Comparison of ENCODE assay signal across 10 cellular contexts in genomic region chr14:105857223-105857815, GRCh38.
DNase-seq lines count a peak whose midpoint lies in the region; ATAC-seq, FAIRE-seq and TF ChIP-seq lines count a peak whose summit lies in the region.
"Had no signal": no experiment of that assay in that cellular context is flagged by ENCODE, and none has a peak within 500 bp of the region (broad histone marks: within the 10 kb centered on the region; RNA-seq: fewer than 3 reads in every experiment).

No MANE protein-coding gene starts in this region.

- H3K9me3 ChIP-seq in OCI-LY7 (ENCODE audit: low read length) (no peaks in the 10 kb centered on the region), small intestine (ENCODE audit: control insufficient read depth, low read depth) (no peaks in the 10 kb centered on the region), smooth muscle cell (replicated peaks; ENCODE audit: low read depth) (no peaks in the 10 kb centered on the region)
- no peaks in the 10 kb centered on the region for H3K9me3 ChIP-seq in effector memory CD4-positive, alpha-beta T cell (ENCODE audit: control insufficient read depth, low read length)

- H3K9me2 ChIP-seq in OCI-LY7 (ENCODE audit: insufficient read depth, low read length), result no peaks in the 10 kb centered on the region

- peaks cover 41% of the 10 kb centered on the region for H3K79me2 ChIP-seq in OCI-LY7 (ENCODE audit: insufficient read depth, low read depth, low read length)
- no peaks in the 10 kb centered on the region for H3K79me2 ChIP-seq in smooth muscle cell (ENCODE audit: low read depth)

- DNase-seq in activated CD4-positive, CD25-positive, alpha-beta regulatory T cell (lab: John Stamatoyannopoulos, UW), result no peak
- DNase-seq in OCI-LY7 (ENCODE audit: low spot score), result peak; percentile 68
- peak in 2 of 3 donors; percentile 7 to 14 for DNase-seq in effector memory CD4-positive, alpha-beta T cell
- DNase-seq in small intestine, result no peak
- DNase-seq in dedifferentiated amniotic fluid mesenchymal stem cell (ENCODE audit: extremely low spot score), result no peak
- no peak for DNase-seq in smooth muscle cell (lab: John Stamatoyannopoulos, UW; ENCODE audit: unreplicated experiment)
- DNase-seq: caudate nucleus, NCI-H1417 treated with DMSO at 0.1 percent for 48 hours had no signal

- no TSS peak for BruUV-seq in OCI-LY7 (replicated peaks; lab: Mats Ljungman, UMichigan)

- H3K4me1 ChIP-seq in OCI-LY7 (ENCODE audit: insufficient read depth, low read length, poor library complexity, severe bottlenecking), result peaks cover 48% of the 10 kb centered on the region
- peaks cover 13% of the 10 kb centered on the region for H3K4me1 ChIP-seq in effector memory CD4-positive, alpha-beta T cell (ENCODE audit: control insufficient read depth, insufficient read depth, low read length, poor library complexity, severe bottlenecking)
- H3K4me1 ChIP-seq in small intestine (ENCODE audit: control insufficient read depth in 2 of 2, insufficient read depth in 1 of 2, low read depth in 1 of 2, low read length in 1 of 2), result no peaks in the 10 kb centered on the region
- no peaks in the 10 kb centered on the region for H3K4me1 ChIP-seq in smooth muscle cell (ENCODE audit: low read depth)

- CTCF ChIA-PET in OCI-LY7 (lab: Charles Lee; ENCODE audit: unreplicated experiment), result no interaction called here

- TF ChIP-seq CTCF in OCI-LY7 (conservative IDR thresholded peaks at IDR 0.05; ENCODE audit: low read length) (no peak), smooth muscle cell (IDR thresholded peaks at IDR 0.05; ENCODE audit: borderline replicate concordance, insufficient read depth, poor library complexity, severe bottlenecking) (no peak)

- H3K4me2 ChIP-seq in OCI-LY7 (ENCODE audit: low read length), result peak overlapping the region; percentile 69
- no peak overlapping the region for H3K4me2 ChIP-seq in smooth muscle cell

- H3K36me3 ChIP-seq in OCI-LY7 (ENCODE audit: insufficient read depth, low read length), result peaks cover 90% of the 10 kb centered on the region
- no peaks in the 10 kb centered on the region for H3K36me3 ChIP-seq in effector memory CD4-positive, alpha-beta T cell (ENCODE audit: control insufficient read depth, insufficient read depth, low read length)
- no peaks in the 10 kb centered on the region for H3K36me3 ChIP-seq in small intestine (ENCODE audit: control insufficient read depth in 2 of 2, insufficient read depth in 2 of 2, low read length in 2 of 2)
- H3K36me3 ChIP-seq in smooth muscle cell (ENCODE audit: low read depth), result no peaks in the 10 kb centered on the region

- POLR2A ChIA-PET in OCI-LY7 (lab: Charles Lee), result interaction anchor here (1.3 to 2.8 kb wide), 5 partner anchors 36 to 332 kb away, joined by 3 to 22 read pairs (median 5); no protein-coding TSS in a partner anchor

- H4K20me1 ChIP-seq in OCI-LY7 (ENCODE audit: insufficient read depth, low read length), result peaks cover 8% of the 10 kb centered on the region; the same call in 1 of the 2 replicates
- H4K20me1 ChIP-seq in smooth muscle cell (ENCODE audit: low read depth), result no peaks in the 10 kb centered on the region

- intact Hi-C loops in OCI-LY7 (cut with micrococcal nuclease; ENCODE audit: unreplicated experiment), result no loop called here

- no peak for FAIRE-seq in small intestine (lab: Jason Lieb, UNC)

- H3K9ac ChIP-seq in smooth muscle cell (ENCODE audit: low read depth), result no peak overlapping the region

- ATAC-seq in activated CD4-positive, CD25-positive, alpha-beta regulatory T cell treated with anti-CD3 and anti-CD28 coated beads, Interleukin-2, amount 50 U/mL, for 24 hours, result peak; percentile 3 to 8
- ATAC-seq in HG03139 (IDR thresholded peaks at IDR 0.05; ENCODE audit: unreplicated experiment), result no peak

- no peaks in the 10 kb centered on the region for H3K27me3 ChIP-seq in effector memory CD4-positive, alpha-beta T cell (replicated peaks; ENCODE audit: control insufficient read depth, insufficient read depth, low read length, poor library complexity, severe bottlenecking)
- H3K27me3 ChIP-seq in small intestine (ENCODE audit: control insufficient read depth in 2 of 2, insufficient read depth in 2 of 2, low read length in 2 of 2), result no peaks in the 10 kb centered on the region
- no peaks in the 10 kb centered on the region for H3K27me3 ChIP-seq in smooth muscle cell (ENCODE audit: low read depth)

- peak overlapping the region; percentile 85 for H3K4me3 ChIP-seq in OCI-LY7 (ENCODE audit: low read depth, low read length, poor library complexity, severe bottlenecking)
- no peak overlapping the region for H3K4me3 ChIP-seq in effector memory CD4-positive, alpha-beta T cell (ENCODE audit: insufficient read depth, low read depth, low read length, poor library complexity, severe bottlenecking)
- no peak overlapping the region for H3K4me3 ChIP-seq in small intestine (ENCODE audit: low read depth in 1 of 2, low read length in 2 of 2)
- no peak overlapping the region for H3K4me3 ChIP-seq in smooth muscle cell

- WGBS in small intestine, 3 donors, result 23 to 77% (median 73%) methylated on average over 1 of the region's 1 CpG
- 36% methylated on average over 1 of the region's 1 CpG for WGBS in smooth muscle cell (ENCODE audit: low lambda C conversion rate)

- H3F3A ChIP-seq in smooth muscle cell (ENCODE audit: low read depth), result no peaks in the 10 kb centered on the region

- H3K27ac ChIP-seq in OCI-LY7 (ENCODE audit: low read depth, low read length, poor library complexity, severe bottlenecking), result peak overlapping the region; percentile 96
- peak overlapping the region; percentile 18 for H3K27ac ChIP-seq in effector memory CD4-positive, alpha-beta T cell (ENCODE audit: insufficient read depth, low read length, poor library complexity, severe bottlenecking)
- peak overlapping the region; percentile 32 to 33 for H3K27ac ChIP-seq in small intestine (ENCODE audit: low read depth in 1 of 2, low read length in 1 of 2)
- no peak overlapping the region for H3K27ac ChIP-seq in smooth muscle cell (ENCODE audit: low read depth)

- H2AFZ ChIP-seq in OCI-LY7 (ENCODE audit: low read length), result no peak overlapping the region
- H2AFZ ChIP-seq in smooth muscle cell (ENCODE audit: low read depth), result no peak overlapping the region

Comparison
In these comparisons a context has a peak if more than half of its experiments do, and no peak if none do; other contexts are left out.
1. DNase-seq: peak in OCI-LY7 (single experiment) and effector memory CD4-positive, alpha-beta T cell (2 of 3); none in activated CD4-positive, CD25-positive, alpha-beta regulatory T cell (0 of 4), small intestine (single experiment), dedifferentiated amniotic fluid mesenchymal stem cell (single experiment) and smooth muscle cell (single experiment).